9 cellular contexts compared by ENCODE assay signal in the genomic region with DNA sequence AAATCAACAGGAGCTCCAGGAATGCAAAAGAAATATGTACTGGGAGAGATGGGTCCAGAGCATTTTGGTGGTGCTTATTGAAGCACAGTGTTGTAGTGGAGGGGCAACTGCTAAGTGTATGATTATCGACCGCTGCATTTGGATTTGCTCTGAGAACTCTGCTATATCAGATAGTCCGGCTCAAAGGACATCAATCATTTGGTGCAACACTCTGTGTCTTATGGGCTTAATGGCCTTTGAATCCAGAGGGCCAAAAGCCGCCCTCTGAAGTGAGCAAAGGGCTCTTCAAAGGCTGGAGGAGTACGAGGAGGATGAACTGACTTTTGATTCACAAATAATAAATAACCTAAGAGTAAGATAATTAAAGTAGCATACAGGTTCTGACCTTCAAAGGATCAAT. TPM values are rescaled to one million over a fixed set of nuclear protein-coding genes. Genes with fewer than 3 reads are reported as not detected.
"Had no signal": no experiment of that assay in that cellular context is flagged by ENCODE, and none has a peak within 500 bp of the region (broad histone marks: within the 10 kb centered on the region; RNA-seq: fewer than 3 reads in every experiment).

No MANE protein-coding gene starts in this region.

- DNase-seq: GM23248, GOT3, H7, HFFc6 had no signal

- H3K27ac ChIP-seq: GM23248, HL-60 had no signal

- H3K4me1 ChIP-seq: HAP-1 had no signal

- H3K4me3 ChIP-seq: GM23248, HAP-1 had no signal

- H3K4me3 Mint-ChIP-seq: HFFc6, IgD-negative memory B cell had no signal

- H3K9me3 ChIP-seq: HAP-1 had no signal

- H3K9me3 Mint-ChIP-seq: IgD-negative memory B cell had no signal

- H3K36me3 ChIP-seq: HAP-1 had no signal

- H3K36me3 Mint-ChIP-seq: IgD-negative memory B cell had no signal

- H3K27me3 Mint-ChIP-seq: IgD-negative memory B cell had no signal

- H3K27ac Mint-ChIP-seq: HFFc6 had no signal

RNA-seq across cellular contexts. Expression of gene IKZF1, which starts 9.4 kb away (rescaled TPM):
- total RNA-seq: GM23248, HepG2, HFFc6, HT1080 had no signal
